8 cellular contexts compared by ENCODE assay signal in genomic region chr13:30307194-30307965, GRCh38. TPM values are rescaled to one million over a fixed set of nuclear protein-coding genes. Genes with fewer than 3 reads are reported as not detected.
DNase-seq lines count a peak whose midpoint lies in the region; ATAC-seq, FAIRE-seq and TF ChIP-seq lines count a peak whose summit lies in the region.

Gene KATNAL1, minus strand, starts transcription at chr13:30307551. Its CDS starts 23,774 bp downstream, at chr13:30283777.

- DNase-seq in EL = peak; percentile 79
- peak; percentile 94 for DNase-seq in Karpas-422
- peak; percentile 61 for DNase-seq in RWPE2 (ENCODE audit: low spot score)
- DNase-seq in activated gamma-delta T cell (lab: John Stamatoyannopoulos, UW) = peak; percentile 71
- DNase-seq in frontal cortex (ENCODE audit: low spot score in 2 of 2) = peak; percentile 82
- peak; percentile 82 for DNase-seq in neuronal stem cell (ENCODE audit: low spot score)
- DNase-seq in substantia nigra (lab: John Stamatoyannopoulos, UW) = peak in 48 of 49 donors; percentile 41 to 95 (median 84)

- peak within 1 kb of the TSS; percentile 91 for H3K4me2 ChIP-seq in Karpas-422 (ENCODE audit: low read depth, low read length, poor library complexity, severe bottlenecking)
- peak within 1 kb of the TSS; percentile 84 for H3K4me2 ChIP-seq in neuronal stem cell (ENCODE audit: insufficient read depth, low read length, poor library complexity, severe bottlenecking)

- peak within 1 kb of the TSS; percentile 98 for H3K18ac ChIP-seq in neuronal stem cell (ENCODE audit: low read length)

- no peaks in the 10 kb centered on the region for H3K9me2 ChIP-seq in Karpas-422 (replicated peaks; ENCODE audit: insufficient read depth, low read length)

- peak within 1 kb of the TSS; percentile 53 for H2BK12ac ChIP-seq in neuronal stem cell (ENCODE audit: low read length)

- H4K91ac ChIP-seq in neuronal stem cell (ENCODE audit: low read depth, low read length, poor library complexity) = no peak within 1 kb of the TSS

- H2BK15ac ChIP-seq in neuronal stem cell (ENCODE audit: low read length) = peak within 1 kb of the TSS; percentile 71

- peaks cover 39% of the 10 kb centered on the region for H3K79me2 ChIP-seq in Karpas-422 (ENCODE audit: low read length)

- peak; percentile 49 for ATAC-seq in GM21786 (IDR thresholded peaks at IDR 0.05; ENCODE audit: unreplicated experiment)
- ATAC-seq in RWPE2 (ENCODE audit: low read depth) = peak; percentile 53

- H3K9ac ChIP-seq in Karpas-422 (ENCODE audit: low read length) (peak within 1 kb of the TSS; percentile 94), neuronal stem cell (ENCODE audit: low read depth, low read length, poor library complexity) (peak within 1 kb of the TSS; percentile 98)

- no peak for FAIRE-seq in frontal cortex (lab: Jason Lieb, UNC)

- H4K20me1 ChIP-seq in Karpas-422 (ENCODE audit: insufficient read depth, low read depth, low read length) = no peaks in the 10 kb centered on the region

- no peak within 1 kb of the TSS for H2AK5ac ChIP-seq in neuronal stem cell (ENCODE audit: low read depth, low read length)

- peak within 1 kb of the TSS; percentile 97 for H3K14ac ChIP-seq in neuronal stem cell (ENCODE audit: low read length)

- H3K4ac ChIP-seq in neuronal stem cell (ENCODE audit: low read length) = no peak within 1 kb of the TSS

- H3K79me1 ChIP-seq in neuronal stem cell (ENCODE audit: low read depth, low read length) = no peaks in the 10 kb centered on the region

- peaks cover 60% of the 10 kb centered on the region for H3K4me1 ChIP-seq in Karpas-422 (ENCODE audit: low read length)
- peaks cover 27% of the 10 kb centered on the region for H3K4me1 ChIP-seq in RWPE2 (ENCODE audit: insufficient read depth, poor library complexity, severe bottlenecking)
- H3K4me1 ChIP-seq in neuronal stem cell (ENCODE audit: control insufficient read depth in 2 of 2, insufficient read depth in 1 of 2, low read depth in 1 of 2, low read length in 2 of 2) = peaks cover 5 to 10% of the 10 kb centered on the region in 2 donors

- H3K27ac ChIP-seq in Karpas-422 (ENCODE audit: low read length) (peak within 1 kb of the TSS; percentile 91), RWPE2 (ENCODE audit: poor library complexity, severe bottlenecking) (peak within 1 kb of the TSS; percentile 47), neuronal stem cell (replicated peaks; ENCODE audit: low read length) (peak within 1 kb of the TSS; percentile 73), substantia nigra (ENCODE audit: low read depth, low read length, poor library complexity, severe bottlenecking) (peak within 1 kb of the TSS; percentile 94)

- H2BK5ac ChIP-seq in neuronal stem cell (ENCODE audit: low read length) = peak within 1 kb of the TSS; percentile 95

- no peaks in the 10 kb centered on the region for H3K36me3 ChIP-seq in Karpas-422 (ENCODE audit: insufficient read depth, low read length)
- H3K36me3 ChIP-seq in RWPE2 (ENCODE audit: low read depth) = no peaks in the 10 kb centered on the region
- peaks cover 0 to 3% of the 10 kb centered on the region in 2 donors for H3K36me3 ChIP-seq in neuronal stem cell (replicated peaks in 1 of 2; ENCODE audit: control insufficient read depth in 2 of 2, insufficient read depth in 2 of 2, low read length in 2 of 2)

- no peaks in the 10 kb centered on the region for H3K27me3 ChIP-seq in Karpas-422 (ENCODE audit: low read length)
- no peaks in the 10 kb centered on the region for H3K27me3 ChIP-seq in RWPE2 (ENCODE audit: insufficient read depth, poor library complexity, severe bottlenecking)
- H3K27me3 ChIP-seq in neuronal stem cell (ENCODE audit: control insufficient read depth in 3 of 3, insufficient read depth in 3 of 3, low read depth in 1 of 3, low read length in 3 of 3) = no peaks in the 10 kb centered on the region

- peak within 1 kb of the TSS; percentile 86 for H3K4me3 ChIP-seq in Karpas-422 (ENCODE audit: low read length)
- peak within 1 kb of the TSS; percentile 93 for H3K4me3 ChIP-seq in RWPE2 (ENCODE audit: severe bottlenecking)
- H3K4me3 ChIP-seq in neuronal stem cell (ENCODE audit: low read length in 2 of 2) = peak within 1 kb of the TSS; percentile 72 to 100

- no peak within 1 kb of the TSS for H2BK120ac ChIP-seq in neuronal stem cell (ENCODE audit: low read depth, low read length)

- H3K9me3 ChIP-seq in Karpas-422 (ENCODE audit: low read length) = no peaks in the 10 kb centered on the region
- H3K9me3 ChIP-seq in RWPE2 (ENCODE audit: severe bottlenecking) = no peaks in the 10 kb centered on the region
- H3K9me3 ChIP-seq in neuronal stem cell (replicated peaks in 1 of 2; ENCODE audit: control insufficient read depth in 2 of 2, insufficient read depth in 1 of 2, low read depth in 1 of 2, low read length in 2 of 2) = no peaks in the 10 kb centered on the region

- no CpG with 5 or more reads among the region's 71 CpGs for WGBS in neuronal stem cell (ENCODE audit: extremely low coverage in 2 of 2, insufficient read length in 2 of 2, insufficient replicate concordance in 1 of 2), 2 donors

- peak within 1 kb of the TSS; percentile 90 for H3K23ac ChIP-seq in neuronal stem cell (ENCODE audit: low read depth, low read length, poor library complexity)

- TF ChIP-seq CTCF in RWPE2 (IDR thresholded peaks at IDR 0.05; ENCODE audit: poor library complexity, severe bottlenecking) = no peak

- H2AFZ ChIP-seq in Karpas-422 (ENCODE audit: low read length) (peak within 1 kb of the TSS; percentile 47), neuronal stem cell (ENCODE audit: low read length) (peak within 1 kb of the TSS; percentile 100)

- peak within 1 kb of the TSS; percentile 92 for H4K8ac ChIP-seq in neuronal stem cell (ENCODE audit: low read depth, low read length)

RNA-seq across cellular contexts. Expression of gene KATNAL1, which starts in this region (rescaled TPM):
- 13.4 and 35.6 TPM in 2 replicates for total RNA-seq in Karpas-422 (2014; rRNA removed; shearing (Covaris generic); ENCODE audit: low replicate concordance)
- 51.4 TPM for total RNA-seq in frontal cortex
- polyA plus RNA-seq in neuronal stem cell (2013, experiment 1 of 2) = 5.1 TPM
- polyA plus RNA-seq in neuronal stem cell (2013, experiment 2 of 2) = 5.1 TPM

Comparison
In these comparisons a context has a peak if more than half of its experiments do, and no peak if none do; other contexts are left out.
1. Peak in every context shown above with its lines: DNase-seq, ATAC-seq, H3K4me3 ChIP-seq and H3K27ac ChIP-seq.